Comparison of ENCODE assay signal across 8 cellular contexts in genomic region chr1:86965012-86965826, GRCh38. TPM values are rescaled to one million over a fixed set of nuclear protein-coding genes. Genes with fewer than 3 reads are reported as not detected.
A peak's percentile ranks its signal among the peaks of the same experiment; 100 is the strongest.
DNase-seq lines count a peak whose midpoint lies in the region; ATAC-seq and TF ChIP-seq lines count a peak whose summit lies in the region.

No MANE protein-coding gene starts in this region.

- no peak overlapping the region for H3K27ac Mint-ChIP-seq in natural killer cell
- H3K27ac Mint-ChIP-seq in natural killer cell treated with Interleukin-12 subunit alpha and Interleukin-12 subunit beta and Interleukin-15 and Interleukin-18, amount 100 ng/mL, for 72 hours = no peak overlapping the region

- H3K9me3 ChIP-seq in heart right ventricle (no peaks in the 10 kb centered on the region), stomach (no peaks in the 10 kb centered on the region)

- H3K4me1 Mint-ChIP-seq in natural killer cell = no peaks in the 10 kb centered on the region
- H3K4me1 Mint-ChIP-seq in natural killer cell treated with Interleukin-12 subunit alpha and Interleukin-12 subunit beta and Interleukin-15 and Interleukin-18, amount 100 ng/mL, for 72 hours (ENCODE audit: low read depth in 2 of 2) = peaks cover 0 to 6% of the 10 kb centered on the region in 2 donors

- TF ChIP-seq EP300 in stomach (IDR thresholded peaks at IDR 0.05) = no peak

- peak; percentile 45 for TF ChIP-seq CTCF in natural killer cell (IDR thresholded peaks at IDR 0.05)
- TF ChIP-seq CTCF in VCaP (conservative IDR thresholded peaks at IDR 0.05) = peak; percentile 84
- peak; percentile 24 to 74 (median 62) for TF ChIP-seq CTCF in heart right ventricle (IDR thresholded peaks at IDR 0.05)
- TF ChIP-seq CTCF in stomach (IDR thresholded peaks at IDR 0.05) = peak in 5 of 7 experiments; percentile 35 to 54 (median 45)

- H3K4me3 Mint-ChIP-seq in natural killer cell = no peak overlapping the region
- no peak overlapping the region for H3K4me3 Mint-ChIP-seq in natural killer cell treated with Interleukin-12 subunit alpha and Interleukin-12 subunit beta and Interleukin-15 and Interleukin-18, amount 100 ng/mL, for 72 hours

- DNase-seq in natural killer cell (no peak), HT-29 (ENCODE audit: low spot score) (peak; percentile 60), heart right ventricle (peak in 1 of 2 donors; percentile 19), stomach (no peak)
- no peak for DNase-seq in natural killer cell treated with Interleukin-12 subunit alpha and Interleukin-12 subunit beta and Interleukin-15 and Interleukin-18, amount 100 ng/mL, for 72 hours (ENCODE audit: low spot score)

- peaks cover 0 to 3% (median 0%) of the 10 kb centered on the region in 9 donors for H3K4me1 ChIP-seq in heart right ventricle
- peaks cover 0 to 7% (median 0%) of the 10 kb centered on the region in 4 donors for H3K4me1 ChIP-seq in stomach

- H3K36me3 ChIP-seq in heart right ventricle (no peaks in the 10 kb centered on the region), stomach (no peaks in the 10 kb centered on the region)

- WGBS in heart right ventricle, 2 donors = 31 to 34% methylated on average over 2 of the region's 2 CpGs
- 25 to 42% (median 32%) methylated on average over 2 of the region's 2 CpGs for WGBS in stomach, 5 donors

- no peaks in the 10 kb centered on the region for H3K9me3 Mint-ChIP-seq in natural killer cell
- no peaks in the 10 kb centered on the region for H3K9me3 Mint-ChIP-seq in natural killer cell treated with Interleukin-12 subunit alpha and Interleukin-12 subunit beta and Interleukin-15 and Interleukin-18, amount 100 ng/mL, for 72 hours

- H3K27me3 Mint-ChIP-seq in natural killer cell (ENCODE audit: low read depth in 2 of 2) = no peaks in the 10 kb centered on the region
- H3K27me3 Mint-ChIP-seq in natural killer cell treated with Interleukin-12 subunit alpha and Interleukin-12 subunit beta and Interleukin-15 and Interleukin-18, amount 100 ng/mL, for 72 hours = no peaks in the 10 kb centered on the region

- intact Hi-C loops in natural killer cell (cut with micrococcal nuclease) (loop anchor here (1.0 kb wide), 1 partner anchor 132 kb away; no protein-coding TSS in a partner anchor), heart right ventricle (cut with DNase I) (loop anchor here in 9 of 10 donors (1.0 to 10.0 kb wide), 8 partner anchors 48 to 183 kb away; no protein-coding TSS in a partner anchor), stomach (cut with DNase I; ENCODE audit: low total_unique reads) (no loop called here)

- H3K27ac ChIP-seq in VCaP = no peak overlapping the region
- H3K27ac ChIP-seq in heart right ventricle = no peak overlapping the region
- H3K27ac ChIP-seq in stomach = no peak overlapping the region

- no peak for TF ChIP-seq POLR2A in stomach (IDR thresholded peaks at IDR 0.05)

- no peaks in the 10 kb centered on the region for H3K36me3 Mint-ChIP-seq in natural killer cell
- H3K36me3 Mint-ChIP-seq in natural killer cell treated with Interleukin-12 subunit alpha and Interleukin-12 subunit beta and Interleukin-15 and Interleukin-18, amount 100 ng/mL, for 72 hours = no peaks in the 10 kb centered on the region

- H3K4me3 ChIP-seq in heart right ventricle (no peak overlapping the region), stomach (no peak overlapping the region)

- no peaks in the 10 kb centered on the region for H3K27me3 ChIP-seq in heart right ventricle
- no peaks in the 10 kb centered on the region for H3K27me3 ChIP-seq in stomach

- ATAC-seq in natural killer cell (peak in 1 of 3 donors; percentile 25), heart right ventricle (peak in 2 of 8 donors; percentile 14 to 65), HG02981 (IDR thresholded peaks at IDR 0.05; ENCODE audit: unreplicated experiment) (no peak), HG03196 (IDR thresholded peaks at IDR 0.05; ENCODE audit: unreplicated experiment) (no peak)
- ATAC-seq in natural killer cell treated with Interleukin-12 subunit alpha and Interleukin-12 subunit beta and Interleukin-15 and Interleukin-18, amount 100 ng/mL, for 72 hours = no peak

RNA-seq across cellular contexts. Expression of gene HS2ST1, which starts 50.8 kb away (rescaled TPM):
- total RNA-seq in natural killer cell = 10 to 100 TPM; 12.5 to 18.4 (median 14.3) TPM
- total RNA-seq in natural killer cell treated with Interleukin-12 subunit alpha and Interleukin-12 subunit beta and Interleukin-15 and Interleukin-18, amount 100 ng/mL, for 72 hours = 10 to 100 TPM; 15.1 to 24.5 TPM
- 20.2 and 27.1 TPM in 2 replicates for total RNA-seq in HT-29 (2014; rRNA removed; shearing (Covaris generic))
- total RNA-seq in heart right ventricle = 10 to 100 TPM in 9 of 10 donors, 1 to 10 TPM in 1; 8.9 to 21.4 (median 14.5) TPM
- 1 to 10 TPM; 2.4 to 4.8 TPM for polyA plus RNA-seq in heart right ventricle
- total RNA-seq in stomach = 10 to 100 TPM in 2 of 5 donors, 1 to 10 TPM in 3; 1.8 to 29.0 (median 7.2) TPM
- polyA plus RNA-seq in stomach = 1 to 10 TPM; 2.7 to 4.3 (median 2.9) TPM

RNA-seq across cellular contexts. Expression of gene SELENOF, which starts 51.3 kb away (rescaled TPM):
- total RNA-seq in natural killer cell (100 to 1,000 TPM; 124 to 163 (median 137) TPM), heart right ventricle (100 to 1,000 TPM in 1 of 10 donors, 10 to 100 TPM in 9; 58.0 to 104 (median 73.4) TPM), stomach (100 to 1,000 TPM in 3 of 5 donors, 10 to 100 TPM in 2; 24.9 to 247 (median 101) TPM)
- 100 to 1,000 TPM; 141 to 189 TPM for total RNA-seq in natural killer cell treated with Interleukin-12 subunit alpha and Interleukin-12 subunit beta and Interleukin-15 and Interleukin-18, amount 100 ng/mL, for 72 hours
- 98.7 and 126 TPM in 2 replicates for total RNA-seq in HT-29 (2014; rRNA removed; shearing (Covaris generic))
- polyA plus RNA-seq in heart right ventricle (100 to 1,000 TPM in 1 of 2 donors, 10 to 100 TPM in 1; 48.2 to 100 TPM), stomach (10 to 100 TPM; 65.8 to 83.1 (median 82.7) TPM)
